Comparison of ENCODE assay signal across 14 cellular contexts in genomic region chr1:181347495-181348390, GRCh38.
"Had no signal": no experiment of that assay in that cellular context is flagged by ENCODE, and none has a peak within 500 bp of the region (broad histone marks: within the 10 kb centered on the region; RNA-seq: fewer than 3 reads in every experiment).

No MANE protein-coding gene starts in this region.

- H3K27me3 Mint-ChIP-seq: activated CD4-positive, alpha-beta memory T cell treated with anti-CD3 and anti-CD28 coated beads, Interleukin-2, amount 10 ng/mL, durations not matched to agents 7 days and 5 days; activated naive CD4-positive, alpha-beta T cell treated with anti-CD3 and anti-CD28 coated beads, Interleukin-2, amount 50 U/mL, for 24 hours had no signal

- H3K27ac Mint-ChIP-seq: activated CD4-positive, alpha-beta memory T cell treated with anti-CD3 and anti-CD28 coated beads, Interleukin-2, amount 10 ng/mL, durations not matched to agents 7 days and 5 days; activated naive CD4-positive, alpha-beta T cell treated with anti-CD3 and anti-CD28 coated beads, Interleukin-2, amount 50 U/mL, for 24 hours had no signal

- DNase-seq: activated CD4-positive, alpha-beta memory T cell treated with anti-CD3 and anti-CD28 coated beads, Interleukin-2, amount 10 ng/mL, durations not matched to agents 7 days and 5 days; activated CD4-positive, CD25-positive, alpha-beta regulatory T cell treated with anti-CD3 and anti-CD28 coated beads, Interleukin-2, amount 50 U/mL, for 72 hours; activated effector memory CD4-positive, alpha-beta T cell treated with anti-CD3 and anti-CD28 coated beads, Interleukin-2, amount 50 U/mL, for 16 hours; amniotic stem cell; colonic mucosa; effector CD8-positive, alpha-beta T cell; foreskin fibroblast; glutamatergic neuron; kidney glomerular epithelial cell; SIG-M5; stimulated activated CD4-positive, alpha-beta T cell treated with anti-CD3 and anti-CD28 coated beads, Interleukin-4, amount 100 ng/mL, for 1 hour; stimulated activated naive CD4-positive, alpha-beta T cell treated with Interleukin-2 at 50 U/mL for 16 hours had no signal

- H3K4me3 ChIP-seq: colonic mucosa, suprapubic skin had no signal

- H3K4me3 Mint-ChIP-seq: activated CD4-positive, alpha-beta memory T cell treated with anti-CD3 and anti-CD28 coated beads, Interleukin-2, amount 10 ng/mL, durations not matched to agents 7 days and 5 days; activated naive CD4-positive, alpha-beta T cell treated with anti-CD3 and anti-CD28 coated beads, Interleukin-2, amount 50 U/mL, for 24 hours had no signal

- H3K27ac ChIP-seq: colonic mucosa, suprapubic skin had no signal

- H3K4me1 Mint-ChIP-seq: activated CD4-positive, alpha-beta memory T cell treated with anti-CD3 and anti-CD28 coated beads, Interleukin-2, amount 10 ng/mL, durations not matched to agents 7 days and 5 days had no signal

- H3K9me3 Mint-ChIP-seq: activated CD4-positive, alpha-beta memory T cell treated with anti-CD3 and anti-CD28 coated beads, Interleukin-2, amount 10 ng/mL, durations not matched to agents 7 days and 5 days; activated naive CD4-positive, alpha-beta T cell treated with anti-CD3 and anti-CD28 coated beads, Interleukin-2, amount 50 U/mL, for 24 hours had no signal

- H3K36me3 Mint-ChIP-seq: activated naive CD4-positive, alpha-beta T cell treated with anti-CD3 and anti-CD28 coated beads, Interleukin-2, amount 50 U/mL, for 24 hours had no signal
